8 cellular contexts compared by ENCODE assay signal in genomic region chr14:101760138-101761011, GRCh38. TPM values are rescaled to one million over a fixed set of nuclear protein-coding genes. Genes with fewer than 3 reads are reported as not detected.
A peak's percentile ranks its signal among the peaks of the same experiment; 100 is the strongest.
DNase-seq lines count a peak whose midpoint lies in the region; ATAC-seq and TF ChIP-seq lines count a peak whose summit lies in the region.

No MANE protein-coding gene starts in this region.

- peak; percentile 21 for TF ChIP-seq POLR2A in prostate gland (IDR thresholded peaks at IDR 0.05)

- H3K36me3 ChIP-seq in ascending aorta (no peaks in the 10 kb centered on the region), prostate gland (no peaks in the 10 kb centered on the region), upper lobe of right lung (peaks cover 2% of the 10 kb centered on the region)

- H3K4me1 ChIP-seq in ascending aorta (peaks cover 0 to 5% of the 10 kb centered on the region in 2 donors), prostate gland (replicated peaks) (peaks cover 5% of the 10 kb centered on the region), upper lobe of right lung (peaks cover 12% of the 10 kb centered on the region)

- H3K27me3 ChIP-seq in ascending aorta: no peaks in the 10 kb centered on the region
- no peaks in the 10 kb centered on the region for H3K27me3 ChIP-seq in prostate gland (replicated peaks; ENCODE audit: insufficient read depth)
- H3K27me3 ChIP-seq in upper lobe of right lung: no peaks in the 10 kb centered on the region

- 1% methylated on average over 45 of the region's 63 CpGs for WGBS in prostate gland

- ATAC-seq in HG02943 (IDR thresholded peaks at IDR 0.05; ENCODE audit: low read depth, unreplicated experiment): peak; percentile 54
- peak; percentile 89 for ATAC-seq in left ventricle myocardium superior
- peak; percentile 91 for ATAC-seq in upper lobe of right lung

- H3K9me3 ChIP-seq in ascending aorta (no peaks in the 10 kb centered on the region), prostate gland (no peaks in the 10 kb centered on the region), upper lobe of right lung (no peaks in the 10 kb centered on the region)

- H3K4me3 ChIP-seq in GM12864 (ENCODE audit: low read depth, low read length) (0 out of 2 replicates have a peak overlapping the region, but pooled peaks have one; percentile 73), ascending aorta (peak overlapping the region; percentile 82 to 94), prostate gland (peak overlapping the region; percentile 83 to 84), upper lobe of right lung (peak overlapping the region; percentile 94)

- intact Hi-C loops in ascending aorta (cut with DNase I) (loop anchor here (1.0 to 5.0 kb wide), 9 partner anchors 188 to 1520 kb away; partner anchors contain the start of genes ANKRD9, CINP, DYNC1H1 and HSP90AA1), left ventricle myocardium superior (cut with micrococcal nuclease) (no loop called here), prostate gland (cut with DNase I) (loop anchor here (5.0 kb wide), 1 partner anchor 327 kb away; the partner anchor contains the start of gene HSP90AA1), upper lobe of right lung (cut with DNase I) (no loop called here)

- no peak for TF ChIP-seq CTCF in GM12864 (IDR thresholded peaks at IDR 0.05; ENCODE audit: low read depth, low read length, missing control alignments)
- no peak for TF ChIP-seq CTCF in ascending aorta (IDR thresholded peaks at IDR 0.05)
- no peak for TF ChIP-seq CTCF in prostate gland (IDR thresholded peaks at IDR 0.05)
- TF ChIP-seq CTCF in upper lobe of right lung (IDR thresholded peaks at IDR 0.05): no peak

- peak overlapping the region; percentile 84 to 85 for H3K27ac ChIP-seq in ascending aorta
- peak overlapping the region; percentile 95 to 96 for H3K27ac ChIP-seq in prostate gland
- H3K27ac ChIP-seq in upper lobe of right lung: peak overlapping the region; percentile 93

- DNase-seq in GM12864 (ENCODE audit: low read depth): peak; percentile 84
- DNase-seq in NCI-H2029 (lab: John Stamatoyannopoulos, UW): peak; percentile 79
- DNase-seq in T-helper 22 cell (ENCODE audit: low read depth): peak; percentile 95
- peak; percentile 89 to 98 for DNase-seq in ascending aorta (ENCODE audit: low spot score in 2 of 2)
- DNase-seq in left ventricle myocardium superior: peak; percentile 97
- peak; percentile 99 for DNase-seq in prostate gland (ENCODE audit: low spot score)
- peak; percentile 99 for DNase-seq in upper lobe of right lung

RNA-seq across cellular contexts. Expression of gene PPP2R5C, which starts 1.1 kb away (rescaled TPM):
- 45.6 TPM for total RNA-seq in ascending aorta
- 211 TPM for total RNA-seq in left ventricle myocardium superior
- total RNA-seq in prostate gland: 10 to 100 TPM; 67.8 to 96.2 TPM
- 165 TPM for total RNA-seq in upper lobe of right lung

Comparison
In these comparisons a context has a peak if more than half of its experiments do, and no peak if none do; other contexts are left out.
1. Peak in every context shown above with its lines: DNase-seq, ATAC-seq, H3K4me3 ChIP-seq and H3K27ac ChIP-seq.
2. intact Hi-C loops: an anchor here in ascending aorta (1.0 to 5.0 kb wide) and prostate gland (5.0 kb wide); none called in left ventricle myocardium superior and upper lobe of right lung.